Comparison of ENCODE assay signal across 1 cellular context in the genomic region with DNA sequence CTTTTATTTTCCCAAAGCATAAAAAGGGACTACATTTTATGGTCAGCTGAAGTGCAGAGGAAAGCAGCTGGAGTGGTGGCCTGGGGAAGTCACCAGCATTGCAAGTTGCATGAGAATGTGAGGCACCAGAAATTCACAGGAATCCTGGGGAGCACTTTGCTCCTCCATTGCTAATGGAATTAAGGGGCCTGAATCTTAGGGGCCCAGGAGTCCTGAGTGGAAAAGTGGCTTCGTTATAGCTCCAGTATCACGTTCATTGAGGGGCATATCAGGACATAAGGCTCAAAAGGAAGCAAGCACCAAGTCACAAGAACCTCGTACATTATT.
TF ChIP-seq lines count a peak whose summit lies in the region.

No MANE protein-coding gene starts in this region.

TF ChIP-seq in IMR-90, 13 proteins besides CTCF, POLR2A, EP300 and RAD21:
- no peak for TF ChIP-seq RFX5 (IDR thresholded peaks at IDR 0.05; ENCODE audit: low read depth, low read length)
- no peak for TF ChIP-seq SMC3 (IDR thresholded peaks at IDR 0.05; ENCODE audit: low read depth, low read length)
- TF ChIP-seq RCOR1 (IDR thresholded peaks at IDR 0.05; ENCODE audit: insufficient replicate concordance, low read length) = no peak
TF ChIP-seq in IMR-90: peak in this region for 0.
